22 cellular contexts compared by ENCODE assay signal in the genomic region with DNA sequence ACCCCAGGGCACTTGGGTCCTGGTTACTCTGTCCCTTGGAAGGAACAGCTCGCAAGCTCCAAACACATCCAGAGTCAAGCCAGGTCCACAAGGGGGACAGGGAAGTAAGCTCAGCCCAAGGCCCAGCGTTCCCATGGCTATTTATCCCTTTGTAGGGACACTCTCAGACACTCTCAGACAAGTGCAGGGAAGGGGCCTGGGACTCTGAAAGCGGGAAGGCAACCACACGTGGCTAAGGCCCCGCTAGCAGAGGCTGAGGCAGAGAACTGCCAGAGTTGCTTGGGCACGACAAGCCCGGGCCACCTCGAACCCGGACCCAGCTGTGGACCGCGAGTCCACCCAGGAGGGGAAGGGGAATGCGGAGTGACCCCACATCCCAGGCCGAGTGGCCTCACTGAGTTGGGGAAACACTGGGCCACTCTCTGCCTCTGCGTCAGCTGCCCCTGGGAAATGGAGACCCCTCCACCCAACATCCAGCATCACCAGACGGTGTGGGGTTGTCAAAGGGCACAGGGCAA. TPM values are rescaled to one million over a fixed set of nuclear protein-coding genes. Genes with fewer than 3 reads are reported as not detected.
DNase-seq lines count a peak whose midpoint lies in the region; ATAC-seq and TF ChIP-seq lines count a peak whose summit lies in the region.
"Had no signal": no experiment of that assay in that cellular context is flagged by ENCODE, and none has a peak within 500 bp of the region (broad histone marks: within the 10 kb centered on the region; RNA-seq: fewer than 3 reads in every experiment).

No MANE protein-coding gene starts in this region.

- H3K36me3 ChIP-seq in IMR-90 (ENCODE audit: control insufficient read depth, insufficient read depth, low read length): peaks cover 6% of the 10 kb centered on the region; the same call in 1 of the 2 replicates
- peaks cover 52% of the 10 kb centered on the region for H3K36me3 ChIP-seq in WERI-Rb-1
- H3K36me3 ChIP-seq: BE2C; BLaER1 treated with 17β-estradiol and CSF1 and Interleukin-3, amounts not matched to agents 10 nM and 100 nM had no signal

- peaks cover 12% of the 10 kb centered on the region for H3K4me1 Mint-ChIP-seq in activated CD4-positive, alpha-beta T cell treated with anti-CD3 and anti-CD28 coated beads, Interleukin-2, amount 10 ng/mL, durations not matched to agents 7 days and 5 days
- H3K4me1 Mint-ChIP-seq: GM23338 had no signal

- H3K9ac ChIP-seq in IMR-90 (ENCODE audit: low read depth, low read length): no peak overlapping the region
- H3K9ac ChIP-seq: BLaER1 treated with 17β-estradiol and CSF1 and Interleukin-3, amounts not matched to agents 10 nM and 100 nM had no signal

- H2BK5ac ChIP-seq in IMR-90 (ENCODE audit: low read depth, low read length, poor library complexity, severe bottlenecking): no peak overlapping the region

- peak overlapping the region; percentile 26 for H2AK9ac ChIP-seq in IMR-90 (replicated peaks; ENCODE audit: low read depth, low read length, poor library complexity)

- no peak for TF ChIP-seq POLR2A in IMR-90 (IDR thresholded peaks at IDR 0.05; ENCODE audit: low read depth, low read length)

- no peaks in the 10 kb centered on the region for H3K9me1 ChIP-seq in IMR-90 (ENCODE audit: insufficient read depth, low read length)

- H3K4me3 Mint-ChIP-seq in activated CD4-positive, alpha-beta T cell treated with anti-CD3 and anti-CD28 coated beads, Interleukin-2, amount 10 ng/mL, durations not matched to agents 7 days and 5 days: no peak overlapping the region
- H3K4me3 Mint-ChIP-seq: CD4-positive, alpha-beta memory T cell; GM23338; H9 had no signal

- H2AFZ ChIP-seq in IMR-90 (replicated peaks; ENCODE audit: low read length, poor library complexity): no peak overlapping the region
- H2AFZ ChIP-seq: GM23338 had no signal

- H3K14ac ChIP-seq in IMR-90 (replicated peaks; ENCODE audit: low read depth, low read length): no peak overlapping the region

- H4K91ac ChIP-seq in IMR-90 (ENCODE audit: insufficient read depth, low read depth, low read length): no peak overlapping the region

- no peaks in the 10 kb centered on the region for H3K9me3 ChIP-seq in IMR-90 (ENCODE audit: control insufficient read depth, insufficient read depth, low read length)
- H3K9me3 ChIP-seq in WERI-Rb-1 (ENCODE audit: severe bottlenecking): no peaks in the 10 kb centered on the region
- H3K9me3 ChIP-seq: A549; BE2C; BLaER1 treated with 17β-estradiol and CSF1 and Interleukin-3, amounts not matched to agents 10 nM and 100 nM had no signal

- no peaks in the 10 kb centered on the region for H3K4me1 ChIP-seq in IMR-90 (ENCODE audit: control insufficient read depth, insufficient read depth, low read length)
- H3K4me1 ChIP-seq: A549, BE2C had no signal

- TF ChIP-seq CTCF in IMR-90 (conservative IDR thresholded peaks at IDR 0.05; ENCODE audit: low read depth, low read length) (no peak), WERI-Rb-1 (IDR thresholded peaks at IDR 0.05; ENCODE audit: low read depth, low read length) (no peak)

- no TSS peak for BruUV-seq in IMR-90 (replicated peaks; lab: Mats Ljungman, UMichigan)

- H3K56ac ChIP-seq in IMR-90 (ENCODE audit: extremely low read depth, insufficient read depth, low read length): no peak overlapping the region

- H3K4me3 ChIP-seq in IMR-90 (ENCODE audit: insufficient read depth, low read depth, low read length): no peak overlapping the region
- no peak overlapping the region for H3K4me3 ChIP-seq in WERI-Rb-1 (ENCODE audit: low read depth, low read length)
- H3K4me3 ChIP-seq: A549; BLaER1 treated with 17β-estradiol and CSF1 and Interleukin-3, amounts not matched to agents 10 nM and 100 nM; GM12878; GM23338 had no signal

- no peak overlapping the region for H3K4ac ChIP-seq in IMR-90 (ENCODE audit: low read depth, low read length)

- H3K27ac ChIP-seq in IMR-90 (ENCODE audit: insufficient read depth, low read length) (no peak overlapping the region), WERI-Rb-1 (peak overlapping the region; percentile 26)
- H3K27ac ChIP-seq: A549; BLaER1 treated with 17β-estradiol and CSF1 and Interleukin-3, amounts not matched to agents 10 nM and 100 nM had no signal

- H4K8ac ChIP-seq in IMR-90 (ENCODE audit: low read depth in 2 of 2, low read length in 2 of 2): no peak overlapping the region

- CTCF ChIA-PET in IMR-90 (lab: Yijun Ruan, JAX): no interaction called here
- CTCF ChIA-PET in activated CD4-positive, alpha-beta T cell treated with anti-CD3 and anti-CD28 coated beads, Interleukin-2, amount 10 ng/mL, durations not matched to agents 7 days and 5 days (lab: Charles Lee): no interaction called here

- ATAC-seq in IMR-90 (ENCODE audit: low read depth): no peak
- no peak for ATAC-seq in HG03469 (IDR thresholded peaks at IDR 0.05; ENCODE audit: unreplicated experiment)
- ATAC-seq: GM12878, GM23338, HCT116 had no signal

- no peak overlapping the region for H3K4me2 ChIP-seq in IMR-90 (ENCODE audit: low read depth, low read length)
- H3K4me2 ChIP-seq: A549; BLaER1 treated with 17β-estradiol and CSF1 and Interleukin-3, amounts not matched to agents 10 nM and 100 nM; GM23338 had no signal

- dilution Hi-C loops in IMR-90 (cut with HindIII; ENCODE audit: low sequenced_read_pairs, unreplicated experiment): no loop called here

- H2AK5ac ChIP-seq in IMR-90 (ENCODE audit: low read depth, low read length): no peak overlapping the region

- H3K27me3 Mint-ChIP-seq in activated CD4-positive, alpha-beta T cell treated with anti-CD3 and anti-CD28 coated beads, Interleukin-2, amount 10 ng/mL, durations not matched to agents 7 days and 5 days: peaks cover 8% of the 10 kb centered on the region

- peaks cover 13% of the 10 kb centered on the region for H3K36me3 Mint-ChIP-seq in activated CD4-positive, alpha-beta T cell treated with anti-CD3 and anti-CD28 coated beads, Interleukin-2, amount 10 ng/mL, durations not matched to agents 7 days and 5 days (ENCODE audit: low read depth)
- H3K36me3 Mint-ChIP-seq: CD4-positive, alpha-beta memory T cell had no signal

- H3K79me1 ChIP-seq in IMR-90 (ENCODE audit: low read depth in 1 of 2, low read length in 2 of 2): no peaks in the 10 kb centered on the region; a peak in 1 of 4 replicates

- H4K20me1 ChIP-seq in IMR-90 (ENCODE audit: insufficient read depth, low read length): peaks cover 11% of the 10 kb centered on the region

- H2BK20ac ChIP-seq in IMR-90 (ENCODE audit: low read depth, low read length): no peak overlapping the region

- DNase-seq in NCI-H82 (lab: John Stamatoyannopoulos, UW) (peak; percentile 54), NCI-H82 treated with DMSO at 0.1 percent for 48 hours (lab: John Stamatoyannopoulos, UW; ENCODE audit: unreplicated experiment) (no peak), IMR-90 (no peak), WERI-Rb-1 (no peak)
- no peak for DNase-seq in activated CD4-positive, alpha-beta T cell treated with anti-CD3 and anti-CD28 coated beads, Interleukin-2, amount 10 ng/mL, durations not matched to agents 7 days and 5 days
- DNase-seq: 8988T; ACHN; AML-193; BE2C; Calu3; CD4-positive, alpha-beta memory T cell; COR-L47; DMS79; EL; GDM1; H9 had no signal

- no peak overlapping the region for H3K18ac ChIP-seq in IMR-90 (ENCODE audit: low read depth, low read length)

- H4K5ac ChIP-seq in IMR-90 (ENCODE audit: low read depth, low read length): no peak overlapping the region

- in situ Hi-C loops in IMR-90 (cut with MboI; ENCODE audit: low sequenced_read_pairs): no loop called here

- H3K23ac ChIP-seq in IMR-90 (ENCODE audit: low read depth, low read length): no peak overlapping the region

- H3K9me3 Mint-ChIP-seq in activated CD4-positive, alpha-beta T cell treated with anti-CD3 and anti-CD28 coated beads, Interleukin-2, amount 10 ng/mL, durations not matched to agents 7 days and 5 days: no peaks in the 10 kb centered on the region
- H3K9me3 Mint-ChIP-seq: CD4-positive, alpha-beta memory T cell; GM23338; H9 had no signal

- no peak overlapping the region for H3K27ac Mint-ChIP-seq in activated CD4-positive, alpha-beta T cell treated with anti-CD3 and anti-CD28 coated beads, Interleukin-2, amount 10 ng/mL, durations not matched to agents 7 days and 5 days
- H3K27ac Mint-ChIP-seq: CD4-positive, alpha-beta memory T cell; GM23338; H9 had no signal

- WGBS in IMR-90 (ENCODE audit: extremely low coverage in 2 of 2, insufficient read length in 1 of 2), 2 experiments: 72% methylated on average over 3 of the region's 15 CpGs; no CpG with 5 or more reads in 1 of the 2 experiments

- H3K27me3 ChIP-seq in IMR-90 (ENCODE audit: control insufficient read depth, insufficient read depth, low read length): peaks cover 16% of the 10 kb centered on the region; the same call in 1 of the 2 replicates
- H3K27me3 ChIP-seq in WERI-Rb-1 (ENCODE audit: insufficient read depth, low read depth, severe bottlenecking): no peaks in the 10 kb centered on the region

- no peak for TF ChIP-seq RAD21 in IMR-90 (IDR thresholded peaks at IDR 0.05; ENCODE audit: low read length)

- no peak overlapping the region for H2BK15ac ChIP-seq in IMR-90 (ENCODE audit: low read depth, low read length)

- intact Hi-C loops in IMR-90 (cut with micrococcal nuclease): no loop called here

- POLR2A ChIA-PET in IMR-90 (lab: Charles Lee; ENCODE audit: unreplicated experiment): no interaction called here
- POLR2A ChIA-PET in activated CD4-positive, alpha-beta T cell treated with anti-CD3 and anti-CD28 coated beads, Interleukin-2, amount 10 ng/mL, durations not matched to agents 7 days and 5 days (lab: Charles Lee): no interaction called here

- H2BK120ac ChIP-seq in IMR-90 (ENCODE audit: low read depth, low read length): no peak overlapping the region

TF ChIP-seq in IMR-90, 13 proteins besides CTCF, POLR2A, EP300 and RAD21 (continues in another document):
- no peak for TF ChIP-seq RCOR1 (IDR thresholded peaks at IDR 0.05; ENCODE audit: insufficient replicate concordance, low read length)
- TF ChIP-seq FOS (IDR thresholded peaks at IDR 0.05; ENCODE audit: low read depth, low read length): no peak
- TF ChIP-seq MXI1 (IDR thresholded peaks at IDR 0.05; ENCODE audit: borderline replicate concordance, low read depth, low read length): no peak
- no peak for TF ChIP-seq MAZ (IDR thresholded peaks at IDR 0.05; ENCODE audit: borderline replicate concordance, low read depth, low read length)
- no peak for TF ChIP-seq MAFK (IDR thresholded peaks at IDR 0.05; ENCODE audit: low read depth, low read length)

RNA-seq across cellular contexts. Expression of a gene that starts 10.2 kb away (rescaled TPM):
- total RNA-seq in IMR-90 (2012; rRNA removed): 20.8 and 23.3 TPM in 2 replicates
- polyA plus RNA-seq in IMR-90 (2012; rRNA removed): 39.5 and 47.0 TPM in 2 replicates
- 40.9 and 41.7 TPM in 2 replicates for polyA plus RNA-seq in IMR-90 (2012; cell fraction: cytosol; rRNA removed)
- 52.2 and 63.8 TPM in 2 replicates for polyA plus RNA-seq in IMR-90 (2012; cell fraction: nucleus; rRNA removed; ENCODE audit: low replicate concordance)
- 10 to 100 TPM; 85.8 to 86.1 TPM for total RNA-seq in activated CD4-positive, alpha-beta T cell treated with anti-CD3 and anti-CD28 coated beads, Interleukin-2, amount 10 ng/mL, durations not matched to agents 7 days and 5 days
- total RNA-seq: CD4-positive, alpha-beta memory T cell; GM12878 had no signal
- polyA plus RNA-seq: GM12878 had no signal

RNA-seq across cellular contexts. Expression of a gene that starts 51.3 kb away (rescaled TPM):
- total RNA-seq in IMR-90 (2012; rRNA removed): 9.4 and 15.1 TPM in 2 replicates
- 30.3 and 33.4 TPM in 2 replicates for polyA plus RNA-seq in IMR-90 (2012; rRNA removed)
- polyA plus RNA-seq in IMR-90 (2012; cell fraction: cytosol; rRNA removed): 42.5 and 47.9 TPM in 2 replicates
- 50.0 and 67.2 TPM in 2 replicates for polyA plus RNA-seq in IMR-90 (2012; cell fraction: nucleus; rRNA removed; ENCODE audit: low replicate concordance)
- 10 to 100 TPM; 16.6 to 17.1 TPM for total RNA-seq in activated CD4-positive, alpha-beta T cell treated with anti-CD3 and anti-CD28 coated beads, Interleukin-2, amount 10 ng/mL, durations not matched to agents 7 days and 5 days
